Comparison of ENCODE assay signal across 1 cellular context in genomic region chr22:36406721-36407120, GRCh38.
TF ChIP-seq lines count a peak whose summit lies in the region.

No MANE protein-coding gene starts in this region.

TF ChIP-seq in HepG2, 621 proteins besides CTCF, POLR2A, EP300 and RAD21:
- TF ChIP-seq DNMT1 (CRISPR knock-in tag; IDR thresholded peaks at IDR 0.05) (no peak), MAFG (CRISPR knock-in tag; IDR thresholded peaks at IDR 0.05) (no peak)
